In genomic region chr13:72555601-72556000, GRCh38 we compare ENCODE assay signal across 31 cellular contexts.
"Had no signal": no experiment of that assay in that cellular context is flagged by ENCODE, and none has a peak within 500 bp of the region (broad histone marks: within the 10 kb centered on the region; RNA-seq: fewer than 3 reads in every experiment).

No MANE protein-coding gene starts in this region.

- H3K9me3 ChIP-seq: esophagus squamous epithelium, gastroesophageal sphincter had no signal

- FAIRE-seq: astrocyte, colon, TTC549 had no signal

- DNase-seq: activated CD4-positive, alpha-beta memory T cell treated with anti-CD3 and anti-CD28 coated beads, Interleukin-2, amount 10 ng/mL, durations not matched to agents 7 days and 5 days; activated CD4-positive, alpha-beta T cell treated with anti-CD3 and anti-CD28 coated beads for 1 hour; activated CD4-positive, alpha-beta T cell treated with anti-CD3 and anti-CD28 coated beads for 4 hours; activated CD4-positive, alpha-beta T cell treated with anti-CD3 and anti-CD28 coated beads, Interleukin-2, amount 10 ng/mL, durations not matched to agents 7 days and 5 days; activated CD4-positive, alpha-beta T cell treated with anti-CD3 and anti-CD28 coated beads, Interleukin-2, amount 50 U/mL, for 4 hours; activated CD8-positive, alpha-beta memory T cell treated with anti-CD3 and anti-CD28 coated beads, Interleukin-2, amount 50 U/mL, for 48 hours; activated gamma-delta T cell; activated naive CD4-positive, alpha-beta T cell; activated naive CD4-positive, alpha-beta T cell treated with anti-CD3 and anti-CD28 coated beads, Interleukin-2, amount 10 ng/mL, durations not matched to agents 7 days and 5 days; activated naive CD8-positive, alpha-beta T cell treated with anti-CD3 and anti-CD28 coated beads, Interleukin-2, amount 10 ng/mL, durations not matched to agents 7 days and 5 days; activated T-cell treated with anti-CD3 and anti-CD28 coated beads for 4 hours; activated T-cell treated with anti-CD3 and anti-CD28 coated beads, Interleukin-2, amount 50 U/mL, for 24 hours; activated T-cell treated with anti-CD3 and anti-CD28 coated beads, Interleukin-2, amount 50 U/mL, for 72 hours; brain microvascular endothelial cell; caudate nucleus; cortex of kidney; dermis blood vessel endothelial cell; effector CD4-positive, alpha-beta T cell; effector memory CD8-positive, alpha-beta T cell; esophagus squamous epithelium; foreskin melanocyte; head of caudate nucleus; T-helper 2 cell had no signal

- H3K36me3 ChIP-seq: brain microvascular endothelial cell, esophagus squamous epithelium, gastroesophageal sphincter had no signal

- H3K27ac ChIP-seq: brain microvascular endothelial cell, epithelial cell of prostate, esophagus squamous epithelium, gastroesophageal sphincter, VCaP had no signal

- H3K27me3 ChIP-seq: brain microvascular endothelial cell, esophagus squamous epithelium, gastroesophageal sphincter had no signal

- H3K4me3 ChIP-seq: esophagus squamous epithelium, gastroesophageal sphincter had no signal

- ATAC-seq: activated naive CD4-positive, alpha-beta T cell treated with anti-CD3 and anti-CD28 coated beads, Interleukin-2, amount 50 U/mL, for 72 hours; activated T-cell treated with anti-CD3 and anti-CD28 coated beads, Interleukin-2, amount 50 U/mL, for 72 hours; effector memory CD8-positive, alpha-beta T cell; gastroesophageal sphincter; WTC11 had no signal

- H3K4me1 ChIP-seq: esophagus squamous epithelium, gastroesophageal sphincter had no signal
